27 cellular contexts compared by ENCODE assay signal in the genomic region with DNA sequence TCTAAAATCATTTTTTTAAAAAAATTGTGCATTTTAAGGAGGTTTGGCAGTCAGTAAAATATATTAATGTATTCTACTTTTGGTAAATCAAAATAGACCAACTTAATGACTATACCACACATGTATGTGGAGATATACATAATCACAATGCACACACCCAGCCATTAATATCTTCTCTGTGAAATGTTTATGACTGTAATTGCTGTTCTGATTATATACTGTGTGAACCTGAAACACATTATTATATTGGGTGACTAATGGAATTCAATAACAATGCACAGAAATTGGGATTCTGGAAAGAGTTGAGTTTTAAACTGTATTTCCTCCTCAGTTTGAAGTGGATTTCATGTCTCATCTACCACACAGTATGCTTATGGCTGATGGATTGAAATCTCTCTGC.
DNase-seq lines count a peak whose midpoint lies in the region; ATAC-seq, FAIRE-seq and TF ChIP-seq lines count a peak whose summit lies in the region.
"Had no signal": no experiment of that assay in that cellular context is flagged by ENCODE, and none has a peak within 500 bp of the region (broad histone marks: within the 10 kb centered on the region; RNA-seq: fewer than 3 reads in every experiment).

No MANE protein-coding gene starts in this region.

- no peak for TF ChIP-seq RAD21 in HepG2 (CRISPR knock-in tag; IDR thresholded peaks at IDR 0.05)

- H3K4me1 ChIP-seq in HepG2 (ENCODE audit: insufficient read depth, low read length) (peaks cover 54% of the 10 kb centered on the region), right lobe of liver (no peaks in the 10 kb centered on the region)

- H3K4me2 ChIP-seq in HepG2 (ENCODE audit: low read depth, low read length): peak overlapping the region; percentile 38
- H3K4me2 ChIP-seq: BLaER1 had no signal

- H3K27ac ChIP-seq in HepG2 (ENCODE audit: extremely low read length, insufficient read depth, low read length) (peak overlapping the region; percentile 62), right lobe of liver (no peak overlapping the region)
- H3K27ac ChIP-seq: BLaER1 had no signal

- no peak overlapping the region for H2AFZ ChIP-seq in HepG2 (ENCODE audit: low read length)

- no peak overlapping the region; the same call in 1 of the 2 replicates for H3K9ac ChIP-seq in HepG2 (ENCODE audit: insufficient read depth, low read depth, low read length)
- H3K9ac ChIP-seq: BLaER1 had no signal

- no peaks in the 10 kb centered on the region for H3K9me3 ChIP-seq in HepG2 (ENCODE audit: low read length)
- no peaks in the 10 kb centered on the region for H3K9me3 ChIP-seq in right lobe of liver
- H3K9me3 ChIP-seq: BE2C, BLaER1 had no signal

- in situ Hi-C loops in HepG2 (cut with HindIII; ENCODE audit: extremely low pct_ligation_motif_present, low pct_unique_long_range_greater_than_20kb): no loop called here

- FAIRE-seq in HepG2 (lab: Jason Lieb, UNC): no peak
- FAIRE-seq: A204.1, GM12878, GM12892, GM18507 had no signal

- POLR2A ChIA-PET in HepG2 (lab: Yijun Ruan, JAX): no interaction called here

- no peaks in the 10 kb centered on the region for H4K20me1 ChIP-seq in HepG2 (ENCODE audit: insufficient read depth, low read length)

- H3K27me3 ChIP-seq in HepG2 (ENCODE audit: control insufficient read depth in 1 of 2, insufficient read depth in 2 of 2, low read length in 2 of 2): no peaks in the 10 kb centered on the region
- no peaks in the 10 kb centered on the region for H3K27me3 ChIP-seq in right lobe of liver
- H3K27me3 ChIP-seq: BE2C, BLaER1 had no signal

- H3K36me3 ChIP-seq in HepG2 (replicated peaks in 1 of 2; ENCODE audit: control insufficient read depth in 1 of 2, insufficient read depth in 2 of 2, low read length in 2 of 2) (peaks cover 0 to 7% of the 10 kb centered on the region in 2 experiments; a peak in 2 of 5 replicates), right lobe of liver (no peaks in the 10 kb centered on the region)
- H3K36me3 ChIP-seq: BE2C, BLaER1 had no signal

- DNase-seq in HepG2 (ENCODE audit: low spot score) (no peak), right lobe of liver (no peak), NCI-H2227 (lab: John Stamatoyannopoulos, UW; ENCODE audit: unreplicated experiment) (peak; percentile 20), NCI-H69 (lab: John Stamatoyannopoulos, UW) (peak; percentile 47)
- DNase-seq: 8988T; ACHN; BE2C; C1 segment of cervical spinal cord; CD4-positive, alpha-beta memory T cell; CD4-positive, CD25-positive, alpha-beta regulatory T cell; CD8-positive, alpha-beta memory T cell; COR-L47; DMS 273 treated with DMSO at 0.1 percent for 48 hours; DMS153; DMS53; DMS79; DND-41; EL; GDM1 had no signal

- TF ChIP-seq CTCF in HepG2 (CRISPR knock-in tag; IDR thresholded peaks at IDR 0.05) (no peak), right lobe of liver (IDR thresholded peaks at IDR 0.05) (no peak)

- TF ChIP-seq POLR2A in HepG2 (IDR thresholded peaks at IDR 0.05; ENCODE audit: insufficient read depth in 1 of 2, low read depth in 2 of 2, low read length in 2 of 2) (no peak), right lobe of liver (IDR thresholded peaks at IDR 0.05) (no peak)

- ATAC-seq in HepG2: no peak
- ATAC-seq in right lobe of liver: no peak
- ATAC-seq in HG03175 (IDR thresholded peaks at IDR 0.05; ENCODE audit: unreplicated experiment): no peak
- no peak for ATAC-seq in GM21723 (IDR thresholded peaks at IDR 0.05; ENCODE audit: unreplicated experiment)
- no peak for ATAC-seq in HG02610 (IDR thresholded peaks at IDR 0.05; ENCODE audit: unreplicated experiment)
- ATAC-seq: GM12878 had no signal

- TF ChIP-seq EP300 in HepG2 (IDR thresholded peaks at IDR 0.05; ENCODE audit: low read depth in 2 of 2, low read length in 2 of 2): no peak
- no peak for TF ChIP-seq EP300 in HepG2 (CRISPR knock-in tag; IDR thresholded peaks at IDR 0.05; ENCODE audit: borderline replicate concordance)

- BruUV-seq in HepG2 (replicated peaks; lab: Mats Ljungman, UMichigan): no TSS peak

- intact Hi-C loops in HepG2 (cut with micrococcal nuclease; ENCODE audit: unreplicated experiment): loop anchor here (10.0 kb wide), 1 partner anchor 111 kb away; no protein-coding TSS in a partner anchor
- intact Hi-C loops in right lobe of liver (cut with DNase I): no loop called here

- CTCF ChIA-PET in HepG2 (lab: Yijun Ruan, JAX; ENCODE audit: low intra/inter-chr PET ratio, low total read pairs): no interaction called here

- H3K4me3 ChIP-seq in HepG2 (replicated peaks in 1 of 3; ENCODE audit: insufficient read depth in 1 of 3, low read depth in 2 of 3, low read length in 3 of 3) (peak overlapping the region in 1 of 3 experiments; percentile 0; a peak in 1 of 6 replicates), right lobe of liver (no peak overlapping the region)
- H3K4me3 ChIP-seq: BLaER1, GM12878 had no signal

- peaks cover 25% of the 10 kb centered on the region for H3K79me2 ChIP-seq in HepG2 (ENCODE audit: insufficient read depth, low read length)

TF ChIP-seq in HepG2, 621 proteins besides CTCF, POLR2A, EP300 and RAD21:
- no peak for TF ChIP-seq ZNF235 (CRISPR knock-in tag; IDR thresholded peaks at IDR 0.05; ENCODE audit: borderline replicate concordance)
- TF ChIP-seq SIX1 (CRISPR knock-in tag; IDR thresholded peaks at IDR 0.05; ENCODE audit: borderline replicate concordance): 0 out of 2 replicates have a peak, but pooled peaks have one; percentile 14
- TF ChIP-seq TCF7 (IDR thresholded peaks at IDR 0.05; ENCODE audit: low read depth): no peak
- no peak for TF ChIP-seq PATZ1 (CRISPR knock-in tag; IDR thresholded peaks at IDR 0.05)
- TF ChIP-seq MAF1 (CRISPR knock-in tag; IDR thresholded peaks at IDR 0.05; ENCODE audit: borderline replicate concordance): no peak
- TF ChIP-seq ZNF747 (CRISPR knock-in tag; IDR thresholded peaks at IDR 0.05; ENCODE audit: borderline replicate concordance): no peak
- TF ChIP-seq, protein P1, sequence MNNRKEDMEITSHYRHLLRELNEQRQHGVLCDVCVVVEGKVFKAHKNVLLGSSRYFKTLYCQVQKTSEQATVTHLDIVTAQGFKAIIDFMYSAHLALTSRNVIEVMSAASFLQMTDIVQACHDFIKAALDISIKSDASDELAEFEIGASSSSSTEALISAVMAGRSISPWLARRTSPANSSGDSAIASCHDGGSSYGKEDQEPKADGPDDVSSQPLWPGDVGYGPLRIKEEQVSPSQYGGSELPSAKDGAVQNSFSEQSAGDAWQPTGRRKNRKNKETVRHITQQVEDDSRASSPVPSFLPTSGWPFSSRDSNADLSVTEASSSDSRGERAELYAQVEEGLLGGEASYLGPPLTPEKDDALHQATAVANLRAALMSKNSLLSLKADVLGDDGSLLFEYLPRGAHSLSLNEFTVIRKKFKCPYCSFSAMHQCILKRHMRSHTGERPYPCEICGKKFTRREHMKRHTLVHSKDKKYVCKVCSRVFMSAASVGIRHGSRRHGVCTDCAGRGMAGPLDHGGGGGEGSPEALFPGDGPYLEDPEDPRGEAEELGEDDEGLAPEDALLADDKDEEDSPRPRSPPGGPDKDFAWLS (CRISPR knock-in tag; IDR thresholded peaks at IDR 0.05; ENCODE audit: borderline replicate concordance): no peak
- peak; percentile 11; the same call in 1 of the 2 replicates for TF ChIP-seq FOXA3 (CRISPR knock-in tag; IDR thresholded peaks at IDR 0.05)
- TF ChIP-seq NR2F2 (IDR thresholded peaks at IDR 0.05; ENCODE audit: borderline replicate concordance, low read depth): no peak
- no peak for TF ChIP-seq HCFC1 (IDR thresholded peaks at IDR 0.05; ENCODE audit: low read depth, low read length)
- no peak for TF ChIP-seq ZNF329 (CRISPR knock-in tag; IDR thresholded peaks at IDR 0.05; ENCODE audit: low read depth)
- no peak for TF ChIP-seq HMG20B (CRISPR knock-in tag; conservative IDR thresholded peaks at IDR 0.05)
- no peak for TF ChIP-seq SALL2 (CRISPR knock-in tag; IDR thresholded peaks at IDR 0.05)
- TF ChIP-seq NFYC (CRISPR knock-in tag; IDR thresholded peaks at IDR 0.05): no peak
- TF ChIP-seq DRAP1 (CRISPR knock-in tag; IDR thresholded peaks at IDR 0.05): 0 out of 2 replicates have a peak, but pooled peaks have one; percentile 7
- TF ChIP-seq, protein P2, sequence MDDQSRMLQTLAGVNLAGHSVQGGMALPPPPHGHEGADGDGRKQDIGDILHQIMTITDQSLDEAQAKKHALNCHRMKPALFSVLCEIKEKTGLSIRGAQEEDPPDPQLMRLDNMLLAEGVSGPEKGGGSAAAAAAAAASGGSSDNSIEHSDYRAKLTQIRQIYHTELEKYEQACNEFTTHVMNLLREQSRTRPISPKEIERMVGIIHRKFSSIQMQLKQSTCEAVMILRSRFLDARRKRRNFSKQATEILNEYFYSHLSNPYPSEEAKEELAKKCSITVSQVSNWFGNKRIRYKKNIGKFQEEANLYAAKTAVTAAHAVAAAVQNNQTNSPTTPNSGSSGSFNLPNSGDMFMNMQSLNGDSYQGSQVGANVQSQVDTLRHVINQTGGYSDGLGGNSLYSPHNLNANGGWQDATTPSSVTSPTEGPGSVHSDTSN (CRISPR knock-in tag; IDR thresholded peaks at IDR 0.05; ENCODE audit: borderline replicate concordance): no peak
- no peak for TF ChIP-seq HOXA9 (CRISPR knock-in tag; IDR thresholded peaks at IDR 0.05; ENCODE audit: borderline replicate concordance)

Comparison
In these comparisons a context has a peak if more than half of its experiments do, and no peak if none do; other contexts are left out.
1. DNase-seq: peak in NCI-H2227 (single experiment) and NCI-H69 (single experiment); none in HepG2 (single experiment) and right lobe of liver (0 of 3).